14 cellular contexts compared by ENCODE assay signal in the genomic region with DNA sequence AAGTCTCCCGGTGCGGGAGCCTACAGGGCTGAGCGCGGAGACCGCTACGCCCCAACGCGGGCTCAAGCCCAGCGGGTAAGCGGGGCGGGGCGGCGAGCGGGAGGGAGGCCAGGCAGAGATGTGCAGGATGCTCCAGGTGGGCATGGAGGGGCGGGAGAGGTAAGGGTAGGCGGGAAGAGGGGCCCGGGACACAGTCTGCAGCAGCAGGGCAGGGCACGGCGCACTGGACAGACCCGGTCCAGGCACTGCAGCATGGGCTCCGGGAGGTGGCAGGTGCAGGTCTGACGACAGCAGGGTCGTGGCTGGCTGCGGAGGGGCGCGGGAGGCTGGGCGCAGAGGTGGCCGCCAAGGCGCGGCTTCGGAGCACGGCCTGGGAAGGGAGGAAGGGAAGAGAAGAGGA.
DNase-seq lines count a peak whose midpoint lies in the region; ATAC-seq and TF ChIP-seq lines count a peak whose summit lies in the region.
"Had no signal": no experiment of that assay in that cellular context is flagged by ENCODE, and none has a peak within 500 bp of the region (broad histone marks: within the 10 kb centered on the region; RNA-seq: fewer than 3 reads in every experiment).

No MANE protein-coding gene starts in this region.

- no peak for TF ChIP-seq POLR2A in upper lobe of left lung (IDR thresholded peaks at IDR 0.05)

- ATAC-seq in Right ventricle myocardium superior (ENCODE audit: poor library complexity) (no peak), upper lobe of left lung (ENCODE audit: low FRiP score in 2 of 2) (peak; percentile 16 to 38), HG03139 (IDR thresholded peaks at IDR 0.05; ENCODE audit: unreplicated experiment) (no peak)
- ATAC-seq: A549 had no signal

- H3K4me1 ChIP-seq in left ventricle myocardium inferior: peaks cover 13% of the 10 kb centered on the region
- no peaks in the 10 kb centered on the region for H3K4me1 ChIP-seq in upper lobe of left lung
- H3K4me1 ChIP-seq: Caco-2 had no signal

- H3K27me3 ChIP-seq in left ventricle myocardium inferior (ENCODE audit: low read depth) (peaks cover 10% of the 10 kb centered on the region), upper lobe of left lung (no peaks in the 10 kb centered on the region)

- TF ChIP-seq CTCF in left ventricle myocardium inferior (IDR thresholded peaks at IDR 0.05; ENCODE audit: borderline replicate concordance): no peak
- no peak for TF ChIP-seq CTCF in upper lobe of left lung (IDR thresholded peaks at IDR 0.05)

- H3K36me3 ChIP-seq in left ventricle myocardium inferior: no peaks in the 10 kb centered on the region
- no peaks in the 10 kb centered on the region for H3K36me3 ChIP-seq in upper lobe of left lung

- H3K27ac ChIP-seq in left ventricle myocardium inferior (replicated peaks): no peak overlapping the region
- H3K27ac ChIP-seq in upper lobe of left lung: no peak overlapping the region
- H3K27ac ChIP-seq: 22Rv1, C4-2B, GM23248 had no signal

- H3K4me3 ChIP-seq in left ventricle myocardium inferior: peak overlapping the region; percentile 23
- no peak overlapping the region for H3K4me3 ChIP-seq in upper lobe of left lung
- H3K4me3 ChIP-seq: A549, GM23248 had no signal

- no peak for TF ChIP-seq EP300 in upper lobe of left lung (IDR thresholded peaks at IDR 0.05)

- 63 to 82% methylated on average over 31 to 32 of the region's 32 CpGs for WGBS in upper lobe of left lung, 2 donors

- DNase-seq in left ventricle myocardium inferior (no peak), Right ventricle myocardium superior (no peak), left kidney (ENCODE audit: low read depth, low spot score) (peak; percentile 9), upper lobe of left lung (peak in 1 of 2 donors; percentile 78), NCI-H187 treated with DMSO at 0.1 percent for 48 hours (lab: John Stamatoyannopoulos, UW) (no peak), NCI-H526 (lab: John Stamatoyannopoulos, UW) (no peak)
- DNase-seq: AML-193; Caco-2; CD4-positive, alpha-beta T cell; GM23248 had no signal

- intact Hi-C loops in left ventricle myocardium inferior (cut with micrococcal nuclease): no loop called here
- intact Hi-C loops in Right ventricle myocardium superior (cut with DNase I): no loop called here

- H3K9me3 ChIP-seq in left ventricle myocardium inferior (replicated peaks) (no peaks in the 10 kb centered on the region), upper lobe of left lung (no peaks in the 10 kb centered on the region)
- H3K9me3 ChIP-seq: A549, Caco-2 had no signal

Comparison
In these comparisons a context has a peak if more than half of its experiments do, and no peak if none do; other contexts are left out.
1. ATAC-seq: peak in upper lobe of left lung (2 of 2); none in Right ventricle myocardium superior (single experiment) and HG03139 (single experiment).